8 cellular contexts compared by ENCODE assay signal in genomic region chr4:123396294-123397275, GRCh38. TPM values are rescaled to one million over a fixed set of nuclear protein-coding genes. Genes with fewer than 3 reads are reported as not detected.
DNase-seq lines count a peak whose midpoint lies in the region; ATAC-seq and TF ChIP-seq lines count a peak whose summit lies in the region.

Gene SPRY1, plus strand, starts transcription at chr4:123396795. Its CDS starts 4,797 bp downstream, at chr4:123401592.

- no peaks in the 10 kb centered on the region for H3K9me3 Mint-ChIP-seq in activated naive CD8-positive, alpha-beta T cell treated with anti-CD3 and anti-CD28 coated beads, Interleukin-2, amount 50 U/mL, for 24 hours
- H3K9me3 Mint-ChIP-seq in osteocyte (ENCODE audit: unreplicated experiment), result no peaks in the 10 kb centered on the region

- peaks cover 33% of the 10 kb centered on the region for H3K4me1 Mint-ChIP-seq in activated naive CD8-positive, alpha-beta T cell treated with anti-CD3 and anti-CD28 coated beads, Interleukin-2, amount 50 U/mL, for 24 hours
- H3K4me1 Mint-ChIP-seq in osteocyte (ENCODE audit: unreplicated experiment), result peaks cover 24% of the 10 kb centered on the region

- DNase-seq in GM10248 (ENCODE audit: extremely low spot score), result peak; percentile 61
- DNase-seq in NCI-H1417 (lab: John Stamatoyannopoulos, UW), result peak; percentile 75 to 91 (median 87)
- DNase-seq in SW 1271 (lab: John Stamatoyannopoulos, UW), result peak; percentile 62 to 89
- DNase-seq in activated naive CD8-positive, alpha-beta T cell treated with anti-CD3 and anti-CD28 coated beads, Interleukin-2, amount 50 U/mL, for 24 hours, result peak; percentile 85
- peak; percentile 89 for DNase-seq in Right ventricle myocardium superior
- DNase-seq in osteocyte (ENCODE audit: extremely low spot score, unreplicated experiment), result peak; percentile 88
- DNase-seq in tibial artery, result peak; percentile 90 to 91

- H3K4me3 Mint-ChIP-seq in activated naive CD8-positive, alpha-beta T cell treated with anti-CD3 and anti-CD28 coated beads, Interleukin-2, amount 50 U/mL, for 24 hours, result peak within 1 kb of the TSS; percentile 94
- peak within 1 kb of the TSS; percentile 87 for H3K4me3 Mint-ChIP-seq in osteocyte (ENCODE audit: unreplicated experiment)

- peaks cover 0 to 12% (median 2%) of the 10 kb centered on the region in 3 donors for H3K36me3 ChIP-seq in tibial artery

- ATAC-seq in HG02678 (IDR thresholded peaks at IDR 0.05; ENCODE audit: unreplicated experiment) (peak; percentile 50), Right ventricle myocardium superior (ENCODE audit: poor library complexity) (peak; percentile 86)
- ATAC-seq in activated naive CD8-positive, alpha-beta T cell treated with anti-CD3 and anti-CD28 coated beads, Interleukin-2, amount 50 U/mL, for 24 hours, result peak; percentile 67

- H3K4me1 ChIP-seq in tibial artery, result peaks cover 0 to 25% (median 2%) of the 10 kb centered on the region in 4 donors

- TF ChIP-seq CTCF in GM10248 (IDR thresholded peaks at IDR 0.05; ENCODE audit: control extremely low read depth, extremely low read depth, low read depth, missing control alignments), result no peak
- no peak for TF ChIP-seq CTCF in osteocyte (IDR thresholded peaks at IDR 0.05)
- TF ChIP-seq CTCF in tibial artery (IDR thresholded peaks at IDR 0.05), result no peak

- peak within 1 kb of the TSS; percentile 89 to 93 for H3K4me3 ChIP-seq in tibial artery

- H3K9me3 ChIP-seq in tibial artery, result no peaks in the 10 kb centered on the region

- no peaks in the 10 kb centered on the region for H3K27me3 ChIP-seq in tibial artery

- CTCF ChIA-PET in GM10248 (lab: Yijun Ruan, JAX), result interaction anchor here (1.4 kb wide), 1 partner anchor 8 kb away, joined by 3 read pairs; no protein-coding TSS in a partner anchor

- H3K27ac ChIP-seq in tibial artery, result peak within 1 kb of the TSS; percentile 89

- H3K36me3 Mint-ChIP-seq in activated naive CD8-positive, alpha-beta T cell treated with anti-CD3 and anti-CD28 coated beads, Interleukin-2, amount 50 U/mL, for 24 hours (ENCODE audit: low read depth), result peaks cover 43% of the 10 kb centered on the region
- H3K36me3 Mint-ChIP-seq in osteocyte (ENCODE audit: unreplicated experiment), result peaks cover 13% of the 10 kb centered on the region

- no peaks in the 10 kb centered on the region for H3K27me3 Mint-ChIP-seq in activated naive CD8-positive, alpha-beta T cell treated with anti-CD3 and anti-CD28 coated beads, Interleukin-2, amount 50 U/mL, for 24 hours
- no peaks in the 10 kb centered on the region for H3K27me3 Mint-ChIP-seq in osteocyte (ENCODE audit: unreplicated experiment)

- POLR2A ChIA-PET in GM10248 (lab: Yijun Ruan, JAX), result no interaction called here

- intact Hi-C loops in Right ventricle myocardium superior (cut with DNase I), result loop anchor here (10.0 kb wide), 2 partner anchors 258 to 262 kb away; no protein-coding TSS in a partner anchor
- intact Hi-C loops in tibial artery (cut with DNase I; ENCODE audit: low total_unique reads), result loop anchor here (5.0 to 10.0 kb wide), 3 partner anchors 158 to 808 kb away; no protein-coding TSS in a partner anchor

- peak within 1 kb of the TSS; percentile 96 for H3K27ac Mint-ChIP-seq in activated naive CD8-positive, alpha-beta T cell treated with anti-CD3 and anti-CD28 coated beads, Interleukin-2, amount 50 U/mL, for 24 hours
- peak within 1 kb of the TSS; percentile 78 for H3K27ac Mint-ChIP-seq in osteocyte (ENCODE audit: unreplicated experiment)

RNA-seq across cellular contexts. Expression of gene SPRY1, which starts in this region (rescaled TPM):
- total RNA-seq in Right ventricle myocardium superior (37.3 TPM), osteocyte (51.0 and 51.7 TPM in 2 replicates)

Comparison
In these comparisons a context has a peak if more than half of its experiments do, and no peak if none do; other contexts are left out.
1. Peak in every context shown above with its lines: DNase-seq, ATAC-seq, H3K4me3 ChIP-seq and H3K27ac ChIP-seq.